ENCODE assay signal across 11 cellular contexts in the genomic region with DNA sequence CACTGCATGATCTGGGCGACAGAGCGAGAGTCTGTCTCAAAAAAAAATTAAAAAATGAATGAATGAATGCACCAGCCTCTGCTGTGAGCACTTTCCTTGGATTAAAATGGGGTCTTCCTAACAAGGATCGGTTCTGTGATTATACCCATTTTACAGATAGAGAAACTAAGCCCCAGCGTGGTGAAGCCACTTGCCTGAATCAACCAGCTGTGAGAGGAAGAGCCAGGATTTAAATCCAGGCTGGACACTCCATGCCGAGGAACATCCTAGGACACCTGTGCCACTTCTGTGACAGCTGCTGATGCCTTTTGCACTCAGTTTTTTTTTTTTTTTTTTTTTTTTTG. TPM values are rescaled to one million over a fixed set of nuclear protein-coding genes. Genes with fewer than 3 reads are reported as not detected.
DNase-seq lines count a peak whose midpoint lies in the region; ATAC-seq, FAIRE-seq and TF ChIP-seq lines count a peak whose summit lies in the region.
"Had no signal": no experiment of that assay in that cellular context is flagged by ENCODE, and none has a peak within 500 bp of the region (broad histone marks: within the 10 kb centered on the region; RNA-seq: fewer than 3 reads in every experiment).

No MANE protein-coding gene starts in this region.

- DNase-seq in A549 (ENCODE audit: low read depth in 1 of 2, low spot score in 1 of 2) (no peak), WTC11 (ENCODE audit: low spot score) (no peak), neural progenitor cell (ENCODE audit: low spot score) (no peak), GM12891 (ENCODE audit: insufficient read length, low spot score) (no peak), superior temporal gyrus (ENCODE audit: extremely low spot score) (no peak), Karpas-422 (no peak)
- no peak for DNase-seq in CD8-positive, alpha-beta T cell
- no peak for DNase-seq in activated CD4-positive, alpha-beta memory T cell treated with anti-CD3 and anti-CD28 coated beads, Interleukin-2, amount 10 ng/mL, durations not matched to agents 7 days and 5 days

- no peaks in the 10 kb centered on the region for H3K27me3 ChIP-seq in CD8-positive, alpha-beta T cell (ENCODE audit: insufficient read depth, low read length)
- H3K27me3 ChIP-seq in neural progenitor cell (peaks cover 3% of the 10 kb centered on the region), Karpas-422 (ENCODE audit: low read length) (no peaks in the 10 kb centered on the region)

- TF ChIP-seq POLR2A in A549 (IDR thresholded peaks at IDR 0.05; ENCODE audit: low read length) (no peak), GM12891 (IDR thresholded peaks at IDR 0.05; ENCODE audit: low read depth, low read length) (no peak)

- H3K27me3 Mint-ChIP-seq in CD8-positive, alpha-beta T cell (ENCODE audit: low read depth), result no peaks in the 10 kb centered on the region
- H3K27me3 Mint-ChIP-seq in WTC11 (ENCODE audit: low read depth) (peaks cover 34% of the 10 kb centered on the region), neural progenitor cell (ENCODE audit: insufficient read depth, low read depth) (peaks cover 42% of the 10 kb centered on the region)
- H3K27me3 Mint-ChIP-seq in activated CD4-positive, alpha-beta memory T cell treated with anti-CD3 and anti-CD28 coated beads, Interleukin-2, amount 10 ng/mL, durations not matched to agents 7 days and 5 days, result peaks cover 9% of the 10 kb centered on the region

- H3K4me1 ChIP-seq in A549 (peaks cover 11% of the 10 kb centered on the region), neural progenitor cell (peaks cover 16% of the 10 kb centered on the region), Karpas-422 (ENCODE audit: low read length) (peaks cover 7% of the 10 kb centered on the region)
- H3K4me1 ChIP-seq in CD8-positive, alpha-beta T cell (ENCODE audit: insufficient read depth, low read length), result peaks cover 19% of the 10 kb centered on the region

- TF ChIP-seq CTCF in A549 (IDR thresholded peaks at IDR 0.05), result no peak
- TF ChIP-seq CTCF in CD8-positive, alpha-beta T cell (IDR thresholded peaks at IDR 0.05), result no peak
- TF ChIP-seq CTCF in WTC11 (IDR thresholded peaks at IDR 0.05), result no peak
- no peak for TF ChIP-seq CTCF in neural progenitor cell (IDR thresholded peaks at IDR 0.05)

- peaks cover 43% of the 10 kb centered on the region for H3F3A ChIP-seq in neural progenitor cell (ENCODE audit: low read depth)

- peaks cover 10% of the 10 kb centered on the region for H4K20me1 ChIP-seq in neural progenitor cell (ENCODE audit: low read depth)
- H4K20me1 ChIP-seq in Karpas-422 (ENCODE audit: insufficient read depth, low read depth, low read length), result no peaks in the 10 kb centered on the region; the same call in 1 of the 2 replicates

- no peaks in the 10 kb centered on the region for H3K9me2 ChIP-seq in Karpas-422 (replicated peaks; ENCODE audit: insufficient read depth, low read length)

- CTCF ChIA-PET in A549 (lab: Yijun Ruan, JAX) (interaction anchor here (0.9 to 1.5 kb wide), 2 partner anchors 61 to 114 kb away, joined by 3 to 4 read pairs; no protein-coding TSS in a partner anchor), WTC11 (lab: Charles Lee) (interaction anchor here (2.3 kb wide), 1 partner anchor 97 kb away, joined by 9 read pairs; no protein-coding TSS in a partner anchor)
- CTCF ChIA-PET in CD8-positive, alpha-beta T cell (lab: Charles Lee), result no interaction called here
- CTCF ChIA-PET in activated CD4-positive, alpha-beta memory T cell treated with anti-CD3 and anti-CD28 coated beads, Interleukin-2, amount 10 ng/mL, durations not matched to agents 7 days and 5 days (lab: Charles Lee), result no interaction called here

- FAIRE-seq in A549 (lab: Jason Lieb, UNC), result no peak
- no peak for FAIRE-seq in GM12891 (lab: Jason Lieb, UNC)
- FAIRE-seq: TTC549 had no signal

- H3K36me3 Mint-ChIP-seq in CD8-positive, alpha-beta T cell, result peaks cover 3% of the 10 kb centered on the region
- H3K36me3 Mint-ChIP-seq in WTC11 (no peaks in the 10 kb centered on the region), neural progenitor cell (no peaks in the 10 kb centered on the region)
- peaks cover 3% of the 10 kb centered on the region for H3K36me3 Mint-ChIP-seq in activated CD4-positive, alpha-beta memory T cell treated with anti-CD3 and anti-CD28 coated beads, Interleukin-2, amount 10 ng/mL, durations not matched to agents 7 days and 5 days (ENCODE audit: low read depth)

- H3K9me3 Mint-ChIP-seq in CD8-positive, alpha-beta T cell, result no peaks in the 10 kb centered on the region
- H3K9me3 Mint-ChIP-seq in WTC11 (no peaks in the 10 kb centered on the region), neural progenitor cell (peaks cover 2% of the 10 kb centered on the region)
- H3K9me3 Mint-ChIP-seq in activated CD4-positive, alpha-beta memory T cell treated with anti-CD3 and anti-CD28 coated beads, Interleukin-2, amount 10 ng/mL, durations not matched to agents 7 days and 5 days, result no peaks in the 10 kb centered on the region
- H3K9me3 Mint-ChIP-seq: stimulated activated naive CD8-positive, alpha-beta T cell treated with anti-CD3 and anti-CD28 coated beads, Interleukin-15, Interleukin-2, amounts not matched to agents 100 ng/mL and 50 ng/mL, for 24 hours had no signal

- no peak overlapping the region for H3K27ac Mint-ChIP-seq in CD8-positive, alpha-beta T cell
- H3K27ac Mint-ChIP-seq in WTC11 (no peak overlapping the region), neural progenitor cell (no peak overlapping the region)
- no peak overlapping the region for H3K27ac Mint-ChIP-seq in activated CD4-positive, alpha-beta memory T cell treated with anti-CD3 and anti-CD28 coated beads, Interleukin-2, amount 10 ng/mL, durations not matched to agents 7 days and 5 days

- peak overlapping the region; percentile 89 for H3K4me3 Mint-ChIP-seq in CD8-positive, alpha-beta T cell
- peak overlapping the region; percentile 82 for H3K4me3 Mint-ChIP-seq in WTC11
- no peak overlapping the region for H3K4me3 Mint-ChIP-seq in neural progenitor cell
- no peak overlapping the region for H3K4me3 Mint-ChIP-seq in activated CD4-positive, alpha-beta memory T cell treated with anti-CD3 and anti-CD28 coated beads, Interleukin-2, amount 10 ng/mL, durations not matched to agents 7 days and 5 days

- intact Hi-C loops in CD8-positive, alpha-beta T cell (cut with DNase I, micrococcal nuclease), result loop anchor here in 1 of 2 experiments (1.0 kb wide), 1 partner anchor 12 kb away; no protein-coding TSS in a partner anchor

- no peak for ATAC-seq in A549
- ATAC-seq in CD8-positive, alpha-beta T cell, result no peak
- no peak for ATAC-seq in WTC11

- H3K9ac ChIP-seq in neural progenitor cell, result no peak overlapping the region
- H3K9ac ChIP-seq in Karpas-422 (ENCODE audit: low read length), result no peak overlapping the region

- peak overlapping the region; percentile 39; the same call in 2 of the 3 replicates for H3K4me3 ChIP-seq in A549
- no peak overlapping the region for H3K4me3 ChIP-seq in CD8-positive, alpha-beta T cell (ENCODE audit: low read depth, low read length)
- no peak overlapping the region for H3K4me3 ChIP-seq in neural progenitor cell
- no peak overlapping the region for H3K4me3 ChIP-seq in Karpas-422 (ENCODE audit: low read length)

- TF ChIP-seq EP300 in A549 (IDR thresholded peaks at IDR 0.05), result no peak

- no peaks in the 10 kb centered on the region for H3K79me2 ChIP-seq in neural progenitor cell (ENCODE audit: low read depth)
- no peaks in the 10 kb centered on the region for H3K79me2 ChIP-seq in Karpas-422 (ENCODE audit: low read length)

- H3K4me2 ChIP-seq in A549 (peak overlapping the region; percentile 81), neural progenitor cell (peak overlapping the region; percentile 74), Karpas-422 (ENCODE audit: low read depth, low read length, poor library complexity, severe bottlenecking) (no peak overlapping the region)

- POLR2A ChIA-PET in A549 (lab: Yijun Ruan, JAX) (interaction anchor here (0.6 kb wide), 1 partner anchor 939 kb away, joined by 4 read pairs; no protein-coding TSS in a partner anchor), WTC11 (lab: Charles Lee) (interaction anchor here (0.7 kb wide), 1 partner anchor 13 kb away, joined by 5 read pairs; no protein-coding TSS in a partner anchor)
- POLR2A ChIA-PET in CD8-positive, alpha-beta T cell (lab: Charles Lee), result interaction anchor here (0.8 to 1.8 kb wide), 3 partner anchors 10 to 12 kb away, joined by 3 to 9 read pairs (median 3); no protein-coding TSS in a partner anchor
- POLR2A ChIA-PET in activated CD4-positive, alpha-beta memory T cell treated with anti-CD3 and anti-CD28 coated beads, Interleukin-2, amount 10 ng/mL, durations not matched to agents 7 days and 5 days (lab: Charles Lee), result interaction anchor here (1.0 kb wide), 1 partner anchor 12 kb away, joined by 4 read pairs; no protein-coding TSS in a partner anchor

- H3K36me3 ChIP-seq in CD8-positive, alpha-beta T cell (ENCODE audit: insufficient read depth, low read length), result no peaks in the 10 kb centered on the region
- H3K36me3 ChIP-seq in neural progenitor cell (no peaks in the 10 kb centered on the region), Karpas-422 (ENCODE audit: insufficient read depth, low read length) (no peaks in the 10 kb centered on the region)

- no peak for TF ChIP-seq RAD21 in A549 (conservative IDR thresholded peaks at IDR 0.05 in 1 of 2, IDR thresholded peaks at IDR 0.05 in 1 of 2)

- WGBS in A549 (ENCODE audit: missing lambda C conversion rate), result 86% methylated on average over 5 of the region's 5 CpGs

- H3K9me3 ChIP-seq in A549, result no peaks in the 10 kb centered on the region
- no peaks in the 10 kb centered on the region for H3K9me3 ChIP-seq in CD8-positive, alpha-beta T cell (ENCODE audit: low read length)
- no peaks in the 10 kb centered on the region for H3K9me3 ChIP-seq in neural progenitor cell (ENCODE audit: low read depth)
- H3K9me3 ChIP-seq in Karpas-422 (ENCODE audit: low read length), result no peaks in the 10 kb centered on the region

- H3K27ac ChIP-seq in A549 (peak overlapping the region; percentile 18 to 79; a peak in 3 of 6 replicates), neural progenitor cell (no peak overlapping the region), Karpas-422 (ENCODE audit: low read length) (no peak overlapping the region)
- H3K27ac ChIP-seq in CD8-positive, alpha-beta T cell (ENCODE audit: low read depth, low read length), result no peak overlapping the region
- H3K27ac ChIP-seq: C4-2B had no signal

- peaks cover 24% of the 10 kb centered on the region for H3K4me1 Mint-ChIP-seq in CD8-positive, alpha-beta T cell (ENCODE audit: low read depth)
- peaks cover 26% of the 10 kb centered on the region for H3K4me1 Mint-ChIP-seq in WTC11
- peaks cover 15% of the 10 kb centered on the region for H3K4me1 Mint-ChIP-seq in neural progenitor cell
- peaks cover 9% of the 10 kb centered on the region for H3K4me1 Mint-ChIP-seq in activated CD4-positive, alpha-beta memory T cell treated with anti-CD3 and anti-CD28 coated beads, Interleukin-2, amount 10 ng/mL, durations not matched to agents 7 days and 5 days

- H2AFZ ChIP-seq in neural progenitor cell (replicated peaks), result no peak overlapping the region
- no peak overlapping the region for H2AFZ ChIP-seq in Karpas-422 (ENCODE audit: low read length)

RNA-seq across cellular contexts. Expression of gene TLE5, which starts 14.1 kb away (rescaled TPM):
- polyA plus RNA-seq in A549 (2011; rRNA removed) (171 and 183 TPM in 2 replicates), A549 (2017; fragmentation: RNase III; extraction: RNeasy Plus Mini Kit Qiagen cat#74134 plus additional on column Dnase treatment) (191 to 231 TPM (median 216 TPM) in 3 replicates)
- 223 and 303 TPM in 2 replicates for polyA plus RNA-seq in A549 (2012; cell fraction: cytosol; rRNA removed)
- polyA plus RNA-seq in A549 (2012; cell fraction: nucleus; rRNA removed), result 251 and 276 TPM in 2 replicates
- polyA minus RNA-seq in A549 (2011; rRNA and poly(A)+ RNA removed), result 235 and 240 TPM in 2 replicates
- 100 to 1,000 TPM; 637 to 677 TPM for total RNA-seq in CD8-positive, alpha-beta T cell
- total RNA-seq in WTC11 (2021) (233 to 249 TPM (median 246 TPM) in 3 replicates), neural progenitor cell (ENCODE audit: low replicate concordance) (54.6 and 148 TPM in 2 replicates)
- total RNA-seq in activated CD4-positive, alpha-beta memory T cell treated with anti-CD3 and anti-CD28 coated beads, Interleukin-2, amount 10 ng/mL, durations not matched to agents 7 days and 5 days, result 100 to 1,000 TPM; 712 to 724 TPM
- polyA plus RNA-seq in GM12891 (2012; ENCODE audit: low read depth, missing spikeins), result 250 TPM
- total RNA-seq in Karpas-422 (2014; rRNA removed; shearing (Covaris generic); ENCODE audit: low replicate concordance), result 146 and 233 TPM in 2 replicates

RNA-seq across cellular contexts. Expression of gene TLE2, which starts 19.1 kb away (rescaled TPM):
- polyA plus RNA-seq in A549 (2011; rRNA removed) (2.1 and 2.7 TPM in 2 replicates), A549 (2017; fragmentation: RNase III; extraction: RNeasy Plus Mini Kit Qiagen cat#74134 plus additional on column Dnase treatment) (1.9 to 3.1 TPM (median 2.6 TPM) in 3 replicates)
- polyA plus RNA-seq in A549 (2012; cell fraction: cytosol; rRNA removed), result 1.8 and 2.9 TPM in 2 replicates
- 8.3 and 9.3 TPM in 2 replicates for polyA plus RNA-seq in A549 (2012; cell fraction: nucleus; rRNA removed)
- 2.1 and 2.4 TPM in 2 replicates for polyA minus RNA-seq in A549 (2011; rRNA and poly(A)+ RNA removed)
- total RNA-seq in CD8-positive, alpha-beta T cell, result 10 to 100 TPM; 12.1 to 15.4 TPM
- total RNA-seq in WTC11 (2021) (13.1 to 20.0 TPM (median 15.8 TPM) in 3 replicates), neural progenitor cell (ENCODE audit: low replicate concordance) (1.1 TPM in 1 of 2 replicates, not detected in the other)
- 1 to 10 TPM; 1.3 to 1.4 TPM for total RNA-seq in activated CD4-positive, alpha-beta memory T cell treated with anti-CD3 and anti-CD28 coated beads, Interleukin-2, amount 10 ng/mL, durations not matched to agents 7 days and 5 days
- polyA plus RNA-seq in GM12891 (2012; ENCODE audit: low read depth, missing spikeins), result 0.06 TPM
- total RNA-seq in Karpas-422 (2014; rRNA removed; shearing (Covaris generic); ENCODE audit: low replicate concordance), result not detected in 2 replicates

RNA-seq across cellular contexts. Expression of gene GNA11, which starts 46.0 kb away (rescaled TPM):
- polyA plus RNA-seq in A549 (2011; rRNA removed), result 5.5 and 8.6 TPM in 2 replicates
- 24.3 and 29.2 TPM in 2 replicates for polyA plus RNA-seq in A549 (2012; cell fraction: cytosol; rRNA removed)
- 26.9 and 28.9 TPM in 2 replicates for polyA plus RNA-seq in A549 (2012; cell fraction: nucleus; rRNA removed)
- polyA plus RNA-seq in A549 (2017; fragmentation: RNase III; extraction: RNeasy Plus Mini Kit Qiagen cat#74134 plus additional on column Dnase treatment), result 29.0 to 32.8 TPM (median 30.5 TPM) in 3 replicates
- 6.7 and 19.2 TPM in 2 replicates for polyA minus RNA-seq in A549 (2011; rRNA and poly(A)+ RNA removed)
- 1 to 10 TPM; 2.3 to 2.6 TPM for total RNA-seq in CD8-positive, alpha-beta T cell
- 22.4 to 27.2 TPM (median 23.5 TPM) in 3 replicates for total RNA-seq in WTC11 (2021)
- total RNA-seq in neural progenitor cell (ENCODE audit: low replicate concordance), result 12.4 and 19.5 TPM in 2 replicates
- total RNA-seq in activated CD4-positive, alpha-beta memory T cell treated with anti-CD3 and anti-CD28 coated beads, Interleukin-2, amount 10 ng/mL, durations not matched to agents 7 days and 5 days, result under 1 TPM; 0.63 to 0.78 TPM
- 4.3 TPM for polyA plus RNA-seq in GM12891 (2012; ENCODE audit: low read depth, missing spikeins)
- total RNA-seq in Karpas-422 (2014; rRNA removed; shearing (Covaris generic); ENCODE audit: low replicate concordance), result 0.58 and 2.6 TPM in 2 replicates

Comparison
In these comparisons a context has a peak if more than half of its experiments do, and no peak if none do; other contexts are left out.
1. H3K27ac ChIP-seq: peak in A549 (2 of 2); none in CD8-positive, alpha-beta T cell (single experiment), neural progenitor cell (single experiment) and Karpas-422 (single experiment).
2. H3K4me3 Mint-ChIP-seq: peak in CD8-positive, alpha-beta T cell (single experiment) and WTC11 (single experiment); none in neural progenitor cell (single experiment) and activated CD4-positive, alpha-beta memory T cell treated with anti-CD3 and anti-CD28 coated beads, Interleukin-2, amount 10 ng/mL, durations not matched to agents 7 days and 5 days (single experiment).
3. CTCF ChIA-PET loops: an anchor here in A549 (0.9 to 1.5 kb wide) and WTC11 (2.3 kb wide); none called in CD8-positive, alpha-beta T cell and activated CD4-positive, alpha-beta memory T cell treated with anti-CD3 and anti-CD28 coated beads, Interleukin-2, amount 10 ng/mL, durations not matched to agents 7 days and 5 days.